In genomic region chrX:134460861-134461218, GRCh38 we compare ENCODE assay signal across 8 cellular contexts. TPM values are rescaled to one million over a fixed set of nuclear protein-coding genes. Genes with fewer than 3 reads are reported as not detected.
DNase-seq lines count a peak whose midpoint lies in the region; ATAC-seq and TF ChIP-seq lines count a peak whose summit lies in the region.

No MANE protein-coding gene starts in this region.

- peak overlapping the region; percentile 86 to 88 for H3K4me3 Mint-ChIP-seq in effector memory CD8-positive, alpha-beta T cell
- H3K4me3 Mint-ChIP-seq in neural crest cell: peak overlapping the region; percentile 94

- peak overlapping the region in 1 of 2 donors; percentile 62 for H3K27ac Mint-ChIP-seq in effector memory CD8-positive, alpha-beta T cell
- peak overlapping the region; percentile 91 for H3K27ac Mint-ChIP-seq in neural crest cell (ENCODE audit: unreplicated experiment)

- peak overlapping the region; percentile 60 for H3K4me3 ChIP-seq in AG04449 (ENCODE audit: low read depth, low read length)

- CTCF ChIA-PET in AG04449 (lab: Yijun Ruan, JAX): no interaction called here
- CTCF ChIA-PET in GM10248 (lab: Yijun Ruan, JAX): interaction anchor here (0.9 to 1.3 kb wide), 2 partner anchors 16 to 17 kb away, joined by 3 read pairs; no protein-coding TSS in a partner anchor

- POLR2A ChIA-PET in AG04449 (lab: Yijun Ruan, JAX): no interaction called here
- POLR2A ChIA-PET in GM10248 (lab: Yijun Ruan, JAX): no interaction called here

- TF ChIP-seq CTCF in AG04449 (IDR thresholded peaks at IDR 0.05; ENCODE audit: insufficient read depth, low read length, missing control alignments): no peak
- no peak for TF ChIP-seq CTCF in neural crest cell (conservative IDR thresholded peaks at IDR 0.05)
- TF ChIP-seq CTCF in GM10248 (IDR thresholded peaks at IDR 0.05; ENCODE audit: control extremely low read depth, extremely low read depth, low read depth, missing control alignments): no peak

- H3K36me3 Mint-ChIP-seq in effector memory CD8-positive, alpha-beta T cell (ENCODE audit: insufficient read depth): no peaks in the 10 kb centered on the region
- H3K36me3 Mint-ChIP-seq in neural crest cell (ENCODE audit: low read depth): no peaks in the 10 kb centered on the region

- ATAC-seq in GM18868 (IDR thresholded peaks at IDR 0.05; ENCODE audit: unreplicated experiment) (peak; percentile 12), GM18520 (IDR thresholded peaks at IDR 0.05; ENCODE audit: unreplicated experiment) (no peak)
- no peak for ATAC-seq in effector memory CD8-positive, alpha-beta T cell (replicated peaks)

- no peaks in the 10 kb centered on the region for H3K9me3 Mint-ChIP-seq in effector memory CD8-positive, alpha-beta T cell
- no peaks in the 10 kb centered on the region for H3K9me3 Mint-ChIP-seq in neural crest cell

- H3K4me1 Mint-ChIP-seq in effector memory CD8-positive, alpha-beta T cell (ENCODE audit: low read depth in 2 of 2): peaks cover 3 to 9% of the 10 kb centered on the region in 2 donors
- peaks cover 11% of the 10 kb centered on the region for H3K4me1 Mint-ChIP-seq in neural crest cell

- no peaks in the 10 kb centered on the region for H3K27me3 Mint-ChIP-seq in effector memory CD8-positive, alpha-beta T cell
- no peaks in the 10 kb centered on the region for H3K27me3 Mint-ChIP-seq in neural crest cell (ENCODE audit: low read depth)

- DNase-seq in AG04449 (ENCODE audit: low read depth, low spot score): no peak
- DNase-seq in OCI-M1 (lab: John Stamatoyannopoulos, UW): peak; percentile 51
- peak in 1 of 3 experiments; percentile 1 for DNase-seq in effector memory CD8-positive, alpha-beta T cell
- no peak for DNase-seq in neural crest cell (ENCODE audit: low read depth, low spot score)
- DNase-seq in GM10248 (ENCODE audit: extremely low spot score): no peak
- DNase-seq in mesenteric fat pad (ENCODE audit: low spot score): no peak

RNA-seq across cellular contexts. Expression of gene HPRT1, which starts 0.9 kb away (rescaled TPM):
- total RNA-seq in neural crest cell (20.3 and 26.6 TPM in 2 replicates), mesenteric fat pad (18.1 TPM)
